ENCODE assay signal across 1 cellular context in the genomic region with DNA sequence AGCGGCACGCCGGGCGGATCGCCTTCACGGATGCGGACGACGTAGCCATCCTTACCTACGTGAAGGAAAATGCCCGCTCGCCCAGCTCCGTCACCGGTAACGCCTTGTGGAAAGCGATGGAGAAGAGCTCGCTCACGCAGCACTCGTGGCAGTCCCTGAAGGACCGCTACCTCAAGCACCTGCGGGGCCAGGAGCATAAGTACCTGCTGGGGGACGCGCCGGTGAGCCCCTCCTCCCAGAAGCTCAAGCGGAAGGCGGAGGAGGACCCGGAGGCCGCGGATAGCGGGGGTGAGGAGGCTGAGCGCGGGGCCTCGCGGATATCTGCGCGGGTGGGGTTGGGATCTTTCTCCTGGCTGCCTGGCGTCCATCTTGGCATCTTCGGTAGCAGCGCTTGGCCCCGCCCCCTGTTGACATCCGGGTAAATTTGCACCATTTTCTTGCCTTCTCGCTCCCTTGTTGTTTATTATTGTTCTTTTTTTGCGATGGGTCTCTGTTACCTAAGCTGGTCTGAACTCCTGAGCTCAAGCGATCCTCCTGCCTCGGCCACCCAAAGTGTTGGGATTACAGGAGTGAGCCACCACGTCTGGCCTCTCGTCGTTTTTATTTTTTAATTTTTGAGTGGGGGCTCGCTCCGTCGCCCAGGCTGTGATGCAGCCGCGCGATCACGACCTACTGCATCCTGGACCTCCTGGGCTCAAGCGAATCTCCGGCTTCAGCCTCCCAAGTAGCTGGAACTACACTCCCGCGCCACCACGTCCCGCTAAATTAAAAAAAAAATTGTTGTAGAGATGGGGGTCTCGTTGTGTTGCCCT.
TF ChIP-seq lines count a peak whose summit lies in the region.

No MANE protein-coding gene starts in this region.

TF ChIP-seq in HepG2, 621 proteins besides CTCF, POLR2A, EP300 and RAD21 (continued from another document and continues in another):
- TF ChIP-seq, protein P1, sequence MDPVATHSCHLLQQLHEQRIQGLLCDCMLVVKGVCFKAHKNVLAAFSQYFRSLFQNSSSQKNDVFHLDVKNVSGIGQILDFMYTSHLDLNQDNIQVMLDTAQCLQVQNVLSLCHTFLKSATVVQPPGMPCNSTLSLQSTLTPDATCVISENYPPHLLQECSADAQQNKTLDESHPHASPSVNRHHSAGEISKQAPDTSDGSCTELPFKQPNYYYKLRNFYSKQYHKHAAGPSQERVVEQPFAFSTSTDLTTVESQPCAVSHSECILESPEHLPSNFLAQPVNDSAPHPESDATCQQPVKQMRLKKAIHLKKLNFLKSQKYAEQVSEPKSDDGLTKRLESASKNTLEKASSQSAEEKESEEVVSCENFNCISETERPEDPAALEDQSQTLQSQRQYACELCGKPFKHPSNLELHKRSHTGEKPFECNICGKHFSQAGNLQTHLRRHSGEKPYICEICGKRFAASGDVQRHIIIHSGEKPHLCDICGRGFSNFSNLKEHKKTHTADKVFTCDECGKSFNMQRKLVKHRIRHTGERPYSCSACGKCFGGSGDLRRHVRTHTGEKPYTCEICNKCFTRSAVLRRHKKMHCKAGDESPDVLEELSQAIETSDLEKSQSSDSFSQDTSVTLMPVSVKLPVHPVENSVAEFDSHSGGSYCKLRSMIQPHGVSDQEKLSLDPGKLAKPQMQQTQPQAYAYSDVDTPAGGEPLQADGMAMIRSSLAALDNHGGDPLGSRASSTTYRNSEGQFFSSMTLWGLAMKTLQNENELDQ (CRISPR knock-in tag; IDR thresholded peaks at IDR 0.05; ENCODE audit: borderline replicate concordance), result no peak
- TF ChIP-seq, protein P2, sequence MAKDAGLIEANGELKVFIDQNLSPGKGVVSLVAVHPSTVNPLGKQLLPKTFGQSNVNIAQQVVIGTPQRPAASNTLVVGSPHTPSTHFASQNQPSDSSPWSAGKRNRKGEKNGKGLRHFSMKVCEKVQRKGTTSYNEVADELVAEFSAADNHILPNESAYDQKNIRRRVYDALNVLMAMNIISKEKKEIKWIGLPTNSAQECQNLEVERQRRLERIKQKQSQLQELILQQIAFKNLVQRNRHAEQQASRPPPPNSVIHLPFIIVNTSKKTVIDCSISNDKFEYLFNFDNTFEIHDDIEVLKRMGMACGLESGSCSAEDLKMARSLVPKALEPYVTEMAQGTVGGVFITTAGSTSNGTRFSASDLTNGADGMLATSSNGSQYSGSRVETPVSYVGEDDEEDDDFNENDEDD (CRISPR knock-in tag; IDR thresholded peaks at IDR 0.05; ENCODE audit: borderline replicate concordance), result no peak
- no peak for TF ChIP-seq GTF2F1 (IDR thresholded peaks at IDR 0.05; ENCODE audit: low read length)
- TF ChIP-seq, protein P3, sequence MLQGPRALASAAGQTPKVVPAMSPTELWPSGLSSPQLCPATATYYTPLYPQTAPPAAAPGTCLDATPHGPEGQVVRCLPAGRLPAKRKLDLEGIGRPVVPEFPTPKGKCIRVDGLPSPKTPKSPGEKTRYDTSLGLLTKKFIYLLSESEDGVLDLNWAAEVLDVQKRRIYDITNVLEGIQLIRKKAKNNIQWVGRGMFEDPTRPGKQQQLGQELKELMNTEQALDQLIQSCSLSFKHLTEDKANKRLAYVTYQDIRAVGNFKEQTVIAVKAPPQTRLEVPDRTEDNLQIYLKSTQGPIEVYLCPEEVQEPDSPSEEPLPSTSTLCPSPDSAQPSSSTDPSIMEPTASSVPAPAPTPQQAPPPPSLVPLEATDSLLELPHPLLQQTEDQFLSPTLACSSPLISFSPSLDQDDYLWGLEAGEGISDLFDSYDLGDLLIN (CRISPR knock-in tag; IDR thresholded peaks at IDR 0.05; ENCODE audit: borderline replicate concordance), result peak; percentile 67; the same call in 1 of the 2 replicates
- TF ChIP-seq AGO1 (IDR thresholded peaks at IDR 0.05; ENCODE audit: low read depth, low read length, poor library complexity, severe bottlenecking), result peak; percentile 34
- TF ChIP-seq, protein P4, sequence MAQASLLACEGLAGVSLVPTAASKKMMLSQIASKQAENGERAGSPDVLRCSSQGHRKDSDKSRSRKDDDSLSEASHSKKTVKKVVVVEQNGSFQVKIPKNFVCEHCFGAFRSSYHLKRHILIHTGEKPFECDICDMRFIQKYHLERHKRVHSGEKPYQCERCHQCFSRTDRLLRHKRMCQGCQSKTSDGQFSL (CRISPR knock-in tag; IDR thresholded peaks at IDR 0.05), result no peak
- 0 out of 2 replicates have a peak, but pooled peaks have one; percentile 36 for TF ChIP-seq ARID2 (CRISPR knock-in tag; IDR thresholded peaks at IDR 0.05; ENCODE audit: borderline replicate concordance)
- TF ChIP-seq ATAD3A (CRISPR knock-in tag; IDR thresholded peaks at IDR 0.05), result no peak
- no peak for TF ChIP-seq FOXC1 (CRISPR knock-in tag; IDR thresholded peaks at IDR 0.05; ENCODE audit: borderline replicate concordance)
- TF ChIP-seq GLI4 (CRISPR knock-in tag; IDR thresholded peaks at IDR 0.05; ENCODE audit: borderline replicate concordance), result no peak
- no peak for TF ChIP-seq ZNF75D (CRISPR knock-in tag; IDR thresholded peaks at IDR 0.05; ENCODE audit: borderline replicate concordance)
- no peak for TF ChIP-seq SOX13 (IDR thresholded peaks at IDR 0.05)
- no peak; a peak in 1 of 4 replicates for TF ChIP-seq SOX13 (CRISPR knock-in tag; conservative IDR thresholded peaks at IDR 0.05 in 1 of 2, IDR thresholded peaks at IDR 0.05 in 1 of 2)
- TF ChIP-seq SP4 (CRISPR knock-in tag; IDR thresholded peaks at IDR 0.05), result no peak
- no peak for TF ChIP-seq U2AF2 (IDR thresholded peaks at IDR 0.05; ENCODE audit: low read depth, low read length)
- TF ChIP-seq MBNL3 (CRISPR knock-in tag; conservative IDR thresholded peaks at IDR 0.05), result no peak
- peak; percentile 11; the same call in 1 of the 2 replicates for TF ChIP-seq RFXAP (CRISPR knock-in tag; IDR thresholded peaks at IDR 0.05; ENCODE audit: borderline replicate concordance)
- TF ChIP-seq CBX2 (IDR thresholded peaks at IDR 0.05; ENCODE audit: low read depth, low read length), result no peak
- TF ChIP-seq CBX2 (CRISPR knock-in tag; IDR thresholded peaks at IDR 0.05; ENCODE audit: low read depth), result 0 out of 2 replicates have a peak, but pooled peaks have one; percentile 95
- TF ChIP-seq, protein P5, sequence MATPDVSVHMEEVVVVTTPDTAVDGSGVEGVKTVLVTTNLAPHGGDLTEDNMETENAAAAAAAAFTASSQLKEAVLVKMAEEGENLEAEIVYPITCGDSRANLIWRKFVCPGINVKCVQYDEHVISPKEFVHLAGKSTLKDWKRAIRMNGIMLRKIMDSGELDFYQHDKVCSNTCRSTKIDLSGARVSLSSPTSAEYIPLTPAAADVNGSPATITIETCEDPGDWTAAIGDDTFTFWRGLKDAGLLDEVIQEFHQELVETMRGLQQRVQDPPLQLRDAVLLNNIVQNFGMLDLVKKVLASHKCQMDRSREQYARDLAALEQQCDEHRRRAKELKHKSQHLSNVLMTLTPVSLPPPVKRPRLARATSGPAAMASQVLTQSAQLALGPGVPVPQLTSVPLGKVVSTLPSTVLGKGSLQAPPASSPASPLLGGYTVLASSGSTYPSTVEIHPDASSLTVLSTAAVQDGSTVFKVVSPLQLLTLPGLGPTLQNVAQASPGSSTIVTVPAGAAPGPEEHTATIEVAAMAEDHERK (CRISPR knock-in tag; IDR thresholded peaks at IDR 0.05; ENCODE audit: low read depth), result no peak
- TF ChIP-seq, protein P6, sequence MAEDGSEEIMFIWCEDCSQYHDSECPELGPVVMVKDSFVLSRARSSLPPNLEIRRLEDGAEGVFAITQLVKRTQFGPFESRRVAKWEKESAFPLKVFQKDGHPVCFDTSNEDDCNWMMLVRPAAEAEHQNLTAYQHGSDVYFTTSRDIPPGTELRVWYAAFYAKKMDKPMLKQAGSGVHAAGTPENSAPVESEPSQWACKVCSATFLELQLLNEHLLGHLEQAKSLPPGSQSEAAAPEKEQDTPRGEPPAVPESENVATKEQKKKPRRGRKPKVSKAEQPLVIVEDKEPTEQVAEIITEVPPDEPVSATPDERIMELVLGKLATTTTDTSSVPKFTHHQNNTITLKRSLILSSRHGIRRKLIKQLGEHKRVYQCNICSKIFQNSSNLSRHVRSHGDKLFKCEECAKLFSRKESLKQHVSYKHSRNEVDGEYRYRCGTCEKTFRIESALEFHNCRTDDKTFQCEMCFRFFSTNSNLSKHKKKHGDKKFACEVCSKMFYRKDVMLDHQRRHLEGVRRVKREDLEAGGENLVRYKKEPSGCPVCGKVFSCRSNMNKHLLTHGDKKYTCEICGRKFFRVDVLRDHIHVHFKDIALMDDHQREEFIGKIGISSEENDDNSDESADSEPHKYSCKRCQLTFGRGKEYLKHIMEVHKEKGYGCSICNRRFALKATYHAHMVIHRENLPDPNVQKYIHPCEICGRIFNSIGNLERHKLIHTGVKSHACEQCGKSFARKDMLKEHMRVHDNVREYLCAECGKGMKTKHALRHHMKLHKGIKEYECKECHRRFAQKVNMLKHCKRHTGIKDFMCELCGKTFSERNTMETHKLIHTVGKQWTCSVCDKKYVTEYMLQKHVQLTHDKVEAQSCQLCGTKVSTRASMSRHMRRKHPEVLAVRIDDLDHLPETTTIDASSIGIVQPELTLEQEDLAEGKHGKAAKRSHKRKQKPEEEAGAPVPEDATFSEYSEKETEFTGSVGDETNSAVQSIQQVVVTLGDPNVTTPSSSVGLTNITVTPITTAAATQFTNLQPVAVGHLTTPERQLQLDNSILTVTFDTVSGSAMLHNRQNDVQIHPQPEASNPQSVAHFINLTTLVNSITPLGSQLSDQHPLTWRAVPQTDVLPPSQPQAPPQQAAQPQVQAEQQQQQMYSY (CRISPR knock-in tag; IDR thresholded peaks at IDR 0.05), result no peak
- no peak for TF ChIP-seq SRSF9 (IDR thresholded peaks at IDR 0.05; ENCODE audit: borderline replicate concordance, insufficient read depth, low read depth, low read length, poor library complexity, severe bottlenecking)
- TF ChIP-seq IKZF1 (IDR thresholded peaks at IDR 0.05), result no peak
- TF ChIP-seq, protein P7, sequence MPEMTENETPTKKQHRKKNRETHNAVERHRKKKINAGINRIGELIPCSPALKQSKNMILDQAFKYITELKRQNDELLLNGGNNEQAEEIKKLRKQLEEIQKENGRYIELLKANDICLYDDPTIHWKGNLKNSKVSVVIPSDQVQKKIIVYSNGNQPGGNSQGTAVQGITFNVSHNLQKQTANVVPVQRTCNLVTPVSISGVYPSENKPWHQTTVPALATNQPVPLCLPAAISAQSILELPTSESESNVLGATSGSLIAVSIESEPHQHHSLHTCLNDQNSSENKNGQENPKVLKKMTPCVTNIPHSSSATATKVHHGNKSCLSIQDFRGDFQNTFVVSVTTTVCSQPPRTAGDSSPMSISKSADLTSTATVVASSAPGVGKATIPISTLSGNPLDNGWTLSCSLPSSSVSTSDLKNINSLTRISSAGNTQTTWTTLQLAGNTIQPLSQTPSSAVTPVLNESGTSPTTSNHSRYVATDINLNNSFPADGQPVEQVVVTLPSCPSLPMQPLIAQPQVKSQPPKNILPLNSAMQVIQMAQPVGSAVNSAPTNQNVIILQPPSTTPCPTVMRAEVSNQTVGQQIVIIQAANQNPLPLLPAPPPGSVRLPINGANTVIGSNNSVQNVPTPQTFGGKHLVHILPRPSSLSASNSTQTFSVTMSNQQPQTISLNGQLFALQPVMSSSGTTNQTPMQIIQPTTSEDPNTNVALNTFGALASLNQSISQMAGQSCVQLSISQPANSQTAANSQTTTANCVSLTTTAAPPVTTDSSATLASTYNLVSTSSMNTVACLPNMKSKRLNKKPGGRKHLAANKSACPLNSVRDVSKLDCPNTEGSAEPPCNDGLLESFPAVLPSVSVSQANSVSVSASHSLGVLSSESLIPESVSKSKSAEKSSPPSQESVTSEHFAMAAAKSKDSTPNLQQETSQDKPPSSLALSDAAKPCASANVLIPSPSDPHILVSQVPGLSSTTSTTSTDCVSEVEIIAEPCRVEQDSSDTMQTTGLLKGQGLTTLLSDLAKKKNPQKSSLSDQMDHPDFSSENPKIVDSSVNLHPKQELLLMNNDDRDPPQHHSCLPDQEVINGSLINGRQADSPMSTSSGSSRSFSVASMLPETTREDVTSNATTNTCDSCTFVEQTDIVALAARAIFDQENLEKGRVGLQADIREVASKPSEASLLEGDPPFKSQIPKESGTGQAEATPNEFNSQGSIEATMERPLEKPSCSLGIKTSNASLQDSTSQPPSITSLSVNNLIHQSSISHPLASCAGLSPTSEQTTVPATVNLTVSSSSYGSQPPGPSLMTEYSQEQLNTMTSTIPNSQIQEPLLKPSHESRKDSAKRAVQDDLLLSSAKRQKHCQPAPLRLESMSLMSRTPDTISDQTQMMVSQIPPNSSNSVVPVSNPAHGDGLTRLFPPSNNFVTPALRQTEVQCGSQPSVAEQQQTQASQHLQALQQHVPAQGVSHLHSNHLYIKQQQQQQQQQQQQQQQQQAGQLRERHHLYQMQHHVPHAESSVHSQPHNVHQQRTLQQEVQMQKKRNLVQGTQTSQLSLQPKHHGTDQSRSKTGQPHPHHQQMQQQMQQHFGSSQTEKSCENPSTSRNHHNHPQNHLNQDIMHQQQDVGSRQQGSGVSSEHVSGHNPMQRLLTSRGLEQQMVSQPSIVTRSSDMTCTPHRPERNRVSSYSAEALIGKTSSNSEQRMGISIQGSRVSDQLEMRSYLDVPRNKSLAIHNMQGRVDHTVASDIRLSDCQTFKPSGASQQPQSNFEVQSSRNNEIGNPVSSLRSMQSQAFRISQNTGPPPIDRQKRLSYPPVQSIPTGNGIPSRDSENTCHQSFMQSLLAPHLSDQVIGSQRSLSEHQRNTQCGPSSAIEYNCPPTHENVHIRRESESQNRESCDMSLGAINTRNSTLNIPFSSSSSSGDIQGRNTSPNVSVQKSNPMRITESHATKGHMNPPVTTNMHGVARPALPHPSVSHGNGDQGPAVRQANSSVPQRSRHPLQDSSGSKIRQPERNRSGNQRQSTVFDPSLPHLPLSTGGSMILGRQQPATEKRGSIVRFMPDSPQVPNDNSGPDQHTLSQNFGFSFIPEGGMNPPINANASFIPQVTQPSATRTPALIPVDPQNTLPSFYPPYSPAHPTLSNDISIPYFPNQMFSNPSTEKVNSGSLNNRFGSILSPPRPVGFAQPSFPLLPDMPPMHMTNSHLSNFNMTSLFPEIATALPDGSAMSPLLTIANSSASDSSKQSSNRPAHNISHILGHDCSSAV (CRISPR knock-in tag; IDR thresholded peaks at IDR 0.05; ENCODE audit: borderline replicate concordance), result no peak
- TF ChIP-seq ZNF792 (CRISPR knock-in tag; IDR thresholded peaks at IDR 0.05), result 0 out of 2 replicates have a peak, but pooled peaks have one; percentile 50
- TF ChIP-seq, protein P8, sequence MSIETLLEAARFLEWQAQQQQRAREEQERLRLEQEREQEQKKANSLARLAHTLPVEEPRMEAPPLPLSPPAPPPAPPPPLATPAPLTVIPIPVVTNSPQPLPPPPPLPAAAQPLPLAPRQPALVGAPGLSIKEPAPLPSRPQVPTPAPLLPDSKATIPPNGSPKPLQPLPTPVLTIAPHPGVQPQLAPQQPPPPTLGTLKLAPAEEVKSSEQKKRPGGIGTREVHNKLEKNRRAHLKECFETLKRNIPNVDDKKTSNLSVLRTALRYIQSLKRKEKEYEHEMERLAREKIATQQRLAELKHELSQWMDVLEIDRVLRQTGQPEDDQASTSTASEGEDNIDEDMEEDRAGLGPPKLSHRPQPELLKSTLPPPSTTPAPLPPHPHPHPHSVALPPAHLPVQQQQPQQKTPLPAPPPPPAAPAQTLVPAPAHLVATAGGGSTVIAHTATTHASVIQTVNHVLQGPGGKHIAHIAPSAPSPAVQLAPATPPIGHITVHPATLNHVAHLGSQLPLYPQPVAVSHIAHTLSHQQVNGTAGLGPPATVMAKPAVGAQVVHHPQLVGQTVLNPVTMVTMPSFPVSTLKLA (IDR thresholded peaks at IDR 0.05), result peak; percentile 46
- no peak for TF ChIP-seq NFIB (CRISPR knock-in tag; IDR thresholded peaks at IDR 0.05; ENCODE audit: borderline replicate concordance)
- peak; percentile 4; the same call in 1 of the 2 replicates for TF ChIP-seq ZNF121 (CRISPR knock-in tag; IDR thresholded peaks at IDR 0.05)
- no peak for TF ChIP-seq HNRNPLL (IDR thresholded peaks at IDR 0.05; ENCODE audit: low read depth, low read length, poor library complexity, severe bottlenecking)
- TF ChIP-seq TOPORS (CRISPR knock-in tag; IDR thresholded peaks at IDR 0.05), result no peak
- TF ChIP-seq, protein P9, sequence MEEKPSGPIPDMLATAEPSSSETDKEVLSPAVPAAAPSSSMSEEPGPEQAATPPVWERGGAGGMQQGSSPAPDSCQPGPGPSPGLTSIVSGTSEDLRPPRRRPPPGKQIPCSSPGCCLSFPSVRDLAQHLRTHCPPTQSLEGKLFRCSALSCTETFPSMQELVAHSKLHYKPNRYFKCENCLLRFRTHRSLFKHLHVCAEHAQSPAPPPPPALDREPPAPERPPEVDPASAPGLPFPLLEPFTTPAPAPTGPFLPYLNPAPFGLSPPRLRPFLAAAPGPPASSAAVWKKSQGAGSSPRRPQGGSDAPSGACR (CRISPR knock-in tag; IDR thresholded peaks at IDR 0.05), result no peak
